Comparison of ENCODE assay signal across 8 cellular contexts in the genomic region with DNA sequence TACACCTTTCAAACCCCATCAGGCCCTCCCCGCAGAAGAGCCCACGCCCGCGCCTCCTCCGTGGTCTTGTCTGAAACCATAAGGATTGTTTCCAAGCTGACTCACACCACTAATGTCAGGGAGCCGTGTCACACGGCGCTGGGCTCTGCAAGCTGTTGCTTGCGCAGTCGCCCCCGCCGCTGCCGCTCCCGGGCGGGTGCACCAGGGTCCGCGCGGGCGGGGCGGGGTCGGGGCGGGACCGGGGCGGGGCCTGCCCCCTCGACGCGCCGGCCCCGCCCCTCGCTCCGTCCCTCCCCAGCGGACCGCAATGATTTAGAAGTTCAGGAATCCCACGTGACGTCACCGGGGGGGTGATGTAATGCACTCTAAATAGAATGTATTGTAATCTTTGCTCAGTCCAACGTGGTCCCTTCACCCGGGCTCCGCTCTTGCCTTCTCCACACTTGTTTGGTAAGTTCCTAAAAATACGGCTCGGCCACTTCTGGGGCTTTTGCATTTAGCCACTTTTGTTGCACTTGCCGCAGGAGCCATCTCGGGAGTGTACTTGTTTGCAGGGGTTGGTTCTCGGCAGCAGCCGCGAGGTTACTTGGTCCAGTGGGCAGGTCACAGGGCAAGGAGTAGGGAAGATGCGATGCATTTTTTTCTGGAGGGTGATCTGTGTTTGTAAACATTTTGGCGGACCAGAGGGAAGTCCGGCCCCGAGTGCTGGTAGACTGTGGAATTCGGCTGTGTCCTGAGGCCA. TPM values are rescaled to one million over a fixed set of nuclear protein-coding genes. Genes with fewer than 3 reads are reported as not detected.
DNase-seq lines count a peak whose midpoint lies in the region; ATAC-seq and TF ChIP-seq lines count a peak whose summit lies in the region.

No MANE protein-coding gene starts in this region.

- DNase-seq in D341Med (ENCODE audit: low spot score) (peak; percentile 56), NOMO-1 (lab: John Stamatoyannopoulos, UW; ENCODE audit: unreplicated experiment in 2 of 2) (peak; percentile 66 to 73), esophagus muscularis mucosa (ENCODE audit: extremely low spot score) (peak; percentile 100)
- peak; percentile 54 for DNase-seq in activated T-cell treated with anti-CD3 and anti-CD28 coated beads, Interleukin-2, amount 50 U/mL, for 1 hour
- DNase-seq in stimulated activated CD8-positive, alpha-beta memory T cell treated with anti-CD3 and anti-CD28 coated beads, Interleukin-4, amount 100 ng/mL, for 24 hours (ENCODE audit: low read depth): peak; percentile 54

- TF ChIP-seq POLR2A in esophagus muscularis mucosa (IDR thresholded peaks at IDR 0.05; ENCODE audit: low read depth): peak; percentile 81

- peak overlapping the region; percentile 91 to 93 (median 92) for H3K27ac ChIP-seq in esophagus muscularis mucosa (replicated peaks in 1 of 4)
- H3K27ac ChIP-seq in mucosa of rectum (ENCODE audit: low read depth in 2 of 2, low read length in 2 of 2): peak overlapping the region; percentile 70 to 72

- H3K27me3 ChIP-seq in esophagus muscularis mucosa: no peaks in the 10 kb centered on the region
- peaks cover 30 to 42% of the 10 kb centered on the region in 2 donors for H3K27me3 ChIP-seq in mucosa of rectum (ENCODE audit: control insufficient read depth in 2 of 2, insufficient read depth in 2 of 2, low read length in 2 of 2)

- peaks cover 29 to 57% (median 49%) of the 10 kb centered on the region in 4 donors for H3K4me1 ChIP-seq in esophagus muscularis mucosa
- peaks cover 0 to 4% of the 10 kb centered on the region in 2 donors for H3K4me1 ChIP-seq in mucosa of rectum (ENCODE audit: control insufficient read depth in 2 of 2, insufficient read depth in 2 of 2, low read length in 2 of 2)

- H3K9ac ChIP-seq in mucosa of rectum (ENCODE audit: low read depth in 1 of 2, low read length in 2 of 2): peak overlapping the region; percentile 56 to 69

- TF ChIP-seq CTCF in esophagus muscularis mucosa (IDR thresholded peaks at IDR 0.05): no peak

- H3K36me3 ChIP-seq in esophagus muscularis mucosa (no peaks in the 10 kb centered on the region), mucosa of rectum (ENCODE audit: control insufficient read depth in 2 of 2, insufficient read depth in 2 of 2, low read length in 2 of 2) (no peaks in the 10 kb centered on the region)

- ATAC-seq in HG03565 (IDR thresholded peaks at IDR 0.05; ENCODE audit: unreplicated experiment) (peak; percentile 39), HG02938 (IDR thresholded peaks at IDR 0.05; ENCODE audit: unreplicated experiment) (no peak)

- H3K4me3 ChIP-seq in esophagus muscularis mucosa: peak overlapping the region; percentile 65 to 85 (median 76)
- peak overlapping the region; percentile 64 to 68 for H3K4me3 ChIP-seq in mucosa of rectum (ENCODE audit: low read length in 2 of 2)

- no peaks in the 10 kb centered on the region for H3K9me3 ChIP-seq in esophagus muscularis mucosa
- no peaks in the 10 kb centered on the region for H3K9me3 ChIP-seq in mucosa of rectum (ENCODE audit: control insufficient read depth in 2 of 2, low read length in 2 of 2)

- intact Hi-C loops in esophagus muscularis mucosa (cut with DNase I): loop anchor here (5.0 kb wide), 1 partner anchor 273 kb away; no protein-coding TSS in a partner anchor

- under 1% methylated on average over 38 of the region's 51 CpGs for WGBS in esophagus muscularis mucosa

- no peak for TF ChIP-seq EP300 in esophagus muscularis mucosa (IDR thresholded peaks at IDR 0.05)

RNA-seq across cellular contexts. Expression of a gene that starts 3.2 kb away (rescaled TPM):
- 10 to 100 TPM in 2 of 4 donors, 1 to 10 TPM in 2; 6.6 to 18.6 (median 12.6) TPM for total RNA-seq in esophagus muscularis mucosa
